Comparison of ENCODE assay signal across 14 cellular contexts in the genomic region with DNA sequence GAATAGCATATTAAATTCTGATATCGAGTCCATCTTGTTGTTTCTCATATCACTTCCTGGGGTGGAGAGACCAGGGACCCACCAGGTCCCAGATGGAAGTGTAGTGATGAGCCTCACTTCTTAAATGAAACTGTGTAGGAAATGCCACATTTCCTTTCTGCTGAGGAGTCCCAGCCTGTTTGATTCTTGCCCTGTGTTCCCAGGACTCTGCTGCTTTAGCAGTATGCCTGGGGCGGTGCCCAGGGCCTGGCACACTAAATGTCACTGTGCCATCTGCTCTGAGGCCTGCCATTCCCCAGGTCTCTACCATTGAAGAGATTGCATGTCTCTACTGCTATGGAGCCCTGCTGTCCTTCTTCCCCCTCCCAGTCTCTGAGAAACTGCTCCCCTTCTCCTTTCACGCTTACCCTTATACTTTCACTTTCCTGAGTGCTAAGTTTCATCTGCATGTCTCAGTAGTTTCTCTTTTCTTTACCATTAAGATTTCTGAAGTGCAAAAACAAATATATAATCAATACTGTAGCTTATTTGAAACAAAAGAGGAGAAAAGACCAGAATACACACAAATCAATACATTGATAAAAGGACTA.
DNase-seq lines count a peak whose midpoint lies in the region; ATAC-seq, FAIRE-seq and TF ChIP-seq lines count a peak whose summit lies in the region.
"Had no signal": no experiment of that assay in that cellular context is flagged by ENCODE, and none has a peak within 500 bp of the region (broad histone marks: within the 10 kb centered on the region; RNA-seq: fewer than 3 reads in every experiment).

No MANE protein-coding gene starts in this region.

- H3K4me1 Mint-ChIP-seq in activated CD4-positive, alpha-beta T cell treated with anti-CD3 and anti-CD28 coated beads for 36 hours = no peaks in the 10 kb centered on the region
- H3K4me1 Mint-ChIP-seq: naive thymus-derived CD8-positive, alpha-beta T cell had no signal

- CTCF ChIA-PET in activated CD4-positive, alpha-beta T cell treated with anti-CD3 and anti-CD28 coated beads for 36 hours (lab: Charles Lee) = interaction anchor here (0.6 kb wide), 1 partner anchor 49 kb away, joined by 3 read pairs; no protein-coding TSS in a partner anchor

- peak overlapping the region; percentile 66 for H3K4me2 ChIP-seq in OCI-LY3 (ENCODE audit: low read length)

- whole genome bisulfite sequencing in pancreas, 2 donors = 82 to 97% methylated on average over 3 of the region's 3 CpGs

- POLR2A ChIA-PET in activated CD4-positive, alpha-beta T cell treated with anti-CD3 and anti-CD28 coated beads for 36 hours (lab: Charles Lee) = no interaction called here

- peak overlapping the region; percentile 74; the same call in 1 of the 2 replicates for H2AFZ ChIP-seq in OCI-LY3 (ENCODE audit: low read depth, low read length)

- intact Hi-C loops in pancreas (cut with DNase I) = no loop called here
- intact Hi-C loops in activated CD4-positive, alpha-beta T cell treated with anti-CD3 and anti-CD28 coated beads for 36 hours (cut with DNase I, micrococcal nuclease) = no loop called here

- H3K4me1 ChIP-seq in OCI-LY3 (ENCODE audit: low read length) = peaks cover 10% of the 10 kb centered on the region
- no peaks in the 10 kb centered on the region for H3K4me1 ChIP-seq in pancreas

- DNase-seq in pancreas (no peak), coronary artery (ENCODE audit: low spot score) (no peak)
- DNase-seq in effector CD4-positive, alpha-beta T cell = no peak
- no peak for DNase-seq in activated CD4-positive, alpha-beta T cell treated with anti-CD3 and anti-CD28 coated beads for 36 hours
- DNase-seq: HCEC 1CT; MG63; naive thymus-derived CD8-positive, alpha-beta T cell; stimulated activated naive CD8-positive, alpha-beta T cell treated with anti-CD3 and anti-CD28 coated beads, Interleukin-15, Interleukin-2, amounts not matched to agents 100 U/mL and 50 U/mL, for 24 hours had no signal

- H3K9ac ChIP-seq in OCI-LY3 (ENCODE audit: low read length) = no peak overlapping the region; the same call in 1 of the 2 replicates

- TF ChIP-seq CTCF in OCI-LY3 (IDR thresholded peaks at IDR 0.05; ENCODE audit: low read depth, low read length) (no peak), pancreas (IDR thresholded peaks at IDR 0.05) (no peak), coronary artery (IDR thresholded peaks at IDR 0.05) (no peak)

- H3K27me3 ChIP-seq in OCI-LY3 (ENCODE audit: low read depth, low read length) = no peaks in the 10 kb centered on the region
- no peaks in the 10 kb centered on the region for H3K27me3 ChIP-seq in pancreas
- H3K27me3 ChIP-seq: MG63 had no signal

- no peaks in the 10 kb centered on the region for H4K20me1 ChIP-seq in OCI-LY3 (ENCODE audit: insufficient read depth, low read length)

- peak; percentile 89 for ATAC-seq in GM18520 (IDR thresholded peaks at IDR 0.05; ENCODE audit: unreplicated experiment)
- peak; percentile 99 for ATAC-seq in GM21367 (IDR thresholded peaks at IDR 0.05; ENCODE audit: unreplicated experiment)
- peak; percentile 96 for ATAC-seq in HG03025 (IDR thresholded peaks at IDR 0.05; ENCODE audit: low FRiP score, unreplicated experiment)
- no peak for ATAC-seq in pancreas
- ATAC-seq in activated CD4-positive, alpha-beta T cell treated with anti-CD3 and anti-CD28 coated beads for 36 hours = no peak
- ATAC-seq: esophagus mucosa; naive thymus-derived CD8-positive, alpha-beta T cell had no signal

- H3K27ac ChIP-seq in OCI-LY3 (ENCODE audit: low read length) = no peak overlapping the region
- H3K27ac ChIP-seq in pancreas = no peak overlapping the region
- no peak overlapping the region for H3K27ac ChIP-seq in coronary artery

- no peak overlapping the region for H3K27ac Mint-ChIP-seq in activated CD4-positive, alpha-beta T cell treated with anti-CD3 and anti-CD28 coated beads for 36 hours
- H3K27ac Mint-ChIP-seq: naive thymus-derived CD8-positive, alpha-beta T cell had no signal

- H3K27me3 Mint-ChIP-seq in activated CD4-positive, alpha-beta T cell treated with anti-CD3 and anti-CD28 coated beads for 36 hours = peaks cover 4% of the 10 kb centered on the region

- H3K4me3 ChIP-seq in OCI-LY3 (ENCODE audit: low read length) (peak overlapping the region; percentile 41), pancreas (no peak overlapping the region), coronary artery (no peak overlapping the region)
- H3K4me3 ChIP-seq: MG63 had no signal

- H3K9me3 Mint-ChIP-seq in activated CD4-positive, alpha-beta T cell treated with anti-CD3 and anti-CD28 coated beads for 36 hours (ENCODE audit: low read depth) = no peaks in the 10 kb centered on the region

- no peak for FAIRE-seq in pancreas (lab: Jason Lieb, UNC)
- FAIRE-seq: D721Med had no signal

- H3K9me3 ChIP-seq in OCI-LY3 (ENCODE audit: insufficient read depth, low read length) (no peaks in the 10 kb centered on the region), pancreas (no peaks in the 10 kb centered on the region)
- H3K9me3 ChIP-seq: MG63 had no signal

- no peaks in the 10 kb centered on the region for H3K79me2 ChIP-seq in OCI-LY3 (ENCODE audit: low read length)

- H3K36me3 Mint-ChIP-seq in activated CD4-positive, alpha-beta T cell treated with anti-CD3 and anti-CD28 coated beads for 36 hours (ENCODE audit: low read depth) = no peaks in the 10 kb centered on the region
- H3K36me3 Mint-ChIP-seq: naive thymus-derived CD8-positive, alpha-beta T cell had no signal

- no peaks in the 10 kb centered on the region for H3K36me3 ChIP-seq in OCI-LY3 (replicated peaks; ENCODE audit: low read depth, low read length)
- no peaks in the 10 kb centered on the region for H3K36me3 ChIP-seq in pancreas
- H3K36me3 ChIP-seq: MG63 had no signal

- no peak overlapping the region for H3K4me3 Mint-ChIP-seq in activated CD4-positive, alpha-beta T cell treated with anti-CD3 and anti-CD28 coated beads for 36 hours
- H3K4me3 Mint-ChIP-seq: naive thymus-derived CD8-positive, alpha-beta T cell had no signal

Comparison
In these comparisons a context has a peak if more than half of its experiments do, and no peak if none do; other contexts are left out.
1. ATAC-seq: peak in GM18520 (single experiment), GM21367 (single experiment) and HG03025 (single experiment); none in pancreas (0 of 4) and activated CD4-positive, alpha-beta T cell treated with anti-CD3 and anti-CD28 coated beads for 36 hours (single experiment).